In genomic region chr2:30221531-30221930, GRCh38 we compare ENCODE assay signal across 19 cellular contexts. TPM values are rescaled to one million over a fixed set of nuclear protein-coding genes. Genes with fewer than 3 reads are reported as not detected.
A peak's percentile ranks its signal among the peaks of the same experiment; 100 is the strongest.
DNase-seq lines count a peak whose midpoint lies in the region; ATAC-seq and TF ChIP-seq lines count a peak whose summit lies in the region.
"Had no signal": no experiment of that assay in that cellular context is flagged by ENCODE, and none has a peak within 500 bp of the region (broad histone marks: within the 10 kb centered on the region; RNA-seq: fewer than 3 reads in every experiment).

No MANE protein-coding gene starts in this region.

- in situ Hi-C loops in IMR-90 (cut with MboI; ENCODE audit: low sequenced_read_pairs), result loop anchor here (25.0 kb wide), 1 partner anchor 641 kb away; no protein-coding TSS in a partner anchor

- no peak overlapping the region for H2BK5ac ChIP-seq in IMR-90 (ENCODE audit: low read depth, low read length, poor library complexity, severe bottlenecking)

- no peaks in the 10 kb centered on the region for H3K9me3 ChIP-seq in CD4-positive, alpha-beta memory T cell (ENCODE audit: control insufficient read depth in 1 of 2, low read length in 2 of 2)
- H3K9me3 ChIP-seq in IMR-90 (ENCODE audit: control insufficient read depth, insufficient read depth, low read length), result no peaks in the 10 kb centered on the region
- no peaks in the 10 kb centered on the region for H3K9me3 ChIP-seq in neutrophil
- no peaks in the 10 kb centered on the region for H3K9me3 ChIP-seq in OCI-LY7 (ENCODE audit: low read length)
- H3K9me3 ChIP-seq: SJCRH30 had no signal

- no peak overlapping the region for H4K91ac ChIP-seq in IMR-90 (ENCODE audit: insufficient read depth, low read depth, low read length)

- H2BK20ac ChIP-seq in IMR-90 (ENCODE audit: low read depth, low read length), result no peak overlapping the region

- no peaks in the 10 kb centered on the region for H3K27me3 ChIP-seq in CD4-positive, alpha-beta memory T cell (ENCODE audit: insufficient read depth, low read length)
- no peaks in the 10 kb centered on the region; the same call in 1 of the 2 replicates for H3K27me3 ChIP-seq in IMR-90 (ENCODE audit: control insufficient read depth, insufficient read depth, low read length)
- H3K27me3 ChIP-seq in neutrophil, result no peaks in the 10 kb centered on the region

- no peaks in the 10 kb centered on the region for H4K20me1 ChIP-seq in IMR-90 (ENCODE audit: insufficient read depth, low read length)
- no peaks in the 10 kb centered on the region for H4K20me1 ChIP-seq in OCI-LY7 (ENCODE audit: insufficient read depth, low read length)

- H3K27ac Mint-ChIP-seq in CD4-positive, alpha-beta memory T cell, result peak overlapping the region in 1 of 7 donors; percentile 99

- no peak for TF ChIP-seq RAD21 in IMR-90 (IDR thresholded peaks at IDR 0.05; ENCODE audit: low read length)

- no peak overlapping the region for H3K18ac ChIP-seq in IMR-90 (ENCODE audit: low read depth, low read length)

- H3K9me2 ChIP-seq in OCI-LY7 (ENCODE audit: insufficient read depth, low read length), result no peaks in the 10 kb centered on the region

- no peak overlapping the region for H3K9ac ChIP-seq in IMR-90 (ENCODE audit: low read depth, low read length)
- H3K9ac ChIP-seq: GM23248, KMS-11 had no signal

- H2BK15ac ChIP-seq in IMR-90 (ENCODE audit: low read depth, low read length), result no peak overlapping the region

- peaks cover 10% of the 10 kb centered on the region for H3K9me1 ChIP-seq in IMR-90 (ENCODE audit: insufficient read depth, low read length)

- POLR2A ChIA-PET in CD4-positive, alpha-beta memory T cell (lab: Charles Lee; ENCODE audit: partially characterized antibody), result interaction anchor here (0.5 to 14.7 kb wide), 6 partner anchors 11 to 395 kb away, joined by 3 to 226 read pairs (median 29); partner anchors contain the start of gene LBH
- POLR2A ChIA-PET in IMR-90 (lab: Charles Lee; ENCODE audit: unreplicated experiment), result no interaction called here
- POLR2A ChIA-PET in OCI-LY7 (lab: Charles Lee), result interaction anchor here (0.6 to 1.5 kb wide), 3 partner anchors 12 to 70 kb away, joined by 3 to 5 read pairs (median 3); no protein-coding TSS in a partner anchor

- no peak for DNase-seq in CD4-positive, alpha-beta memory T cell
- DNase-seq in IMR-90, result no peak
- DNase-seq in epithelial cell of esophagus (ENCODE audit: low read depth), result peak; percentile 67
- DNase-seq in activated CD4-positive, alpha-beta T cell treated with anti-CD3 and anti-CD28 coated beads for 48 hours, result no peak
- no peak for DNase-seq in OCI-LY7 (ENCODE audit: low spot score)
- DNase-seq in cardiac septum (ENCODE audit: low spot score), result no peak
- DNase-seq: DND-41, GM23248, NCI-H1092, NCI-H146, NCI-H2081, NCI-H510A, NCI-H774, PC-3, SJCRH30 had no signal

- CTCF ChIA-PET in CD4-positive, alpha-beta memory T cell (lab: Charles Lee; ENCODE audit: partially characterized antibody), result interaction anchor here (0.8 to 2.5 kb wide), 7 partner anchors 13 to 490 kb away, joined by 3 to 16 read pairs (median 3); no protein-coding TSS in a partner anchor
- CTCF ChIA-PET in IMR-90 (lab: Yijun Ruan, JAX) (interaction anchor here (1.1 to 1.7 kb wide), 2 partner anchors 57 to 490 kb away, joined by 3 to 6 read pairs; no protein-coding TSS in a partner anchor), OCI-LY7 (lab: Charles Lee; ENCODE audit: unreplicated experiment) (interaction anchor here (0.6 kb wide), 1 partner anchor 106 kb away, joined by 5 read pairs; no protein-coding TSS in a partner anchor)

- H3K9me3 Mint-ChIP-seq in CD4-positive, alpha-beta memory T cell, result no peaks in the 10 kb centered on the region

- no peaks in the 10 kb centered on the region for H3K27me3 Mint-ChIP-seq in CD4-positive, alpha-beta memory T cell

- H2BK120ac ChIP-seq in IMR-90 (ENCODE audit: low read depth, low read length), result no peak overlapping the region

- peaks cover 41 to 57% (median 50%) of the 10 kb centered on the region in 4 donors for H3K4me1 Mint-ChIP-seq in CD4-positive, alpha-beta memory T cell

- H3K56ac ChIP-seq in IMR-90 (ENCODE audit: extremely low read depth, insufficient read depth, low read length), result no peak overlapping the region

- no peak overlapping the region for H3K4me3 Mint-ChIP-seq in CD4-positive, alpha-beta memory T cell

- no peaks in the 10 kb centered on the region for H3K79me2 ChIP-seq in OCI-LY7 (ENCODE audit: insufficient read depth, low read depth, low read length)

- no peak overlapping the region for H2AK5ac ChIP-seq in IMR-90 (ENCODE audit: low read depth, low read length)

- H2AFZ ChIP-seq in IMR-90 (replicated peaks; ENCODE audit: low read length, poor library complexity), result no peak overlapping the region
- no peak overlapping the region for H2AFZ ChIP-seq in OCI-LY7 (ENCODE audit: low read length)
- H2AFZ ChIP-seq: GM23248 had no signal

- no peak overlapping the region for H3K4me3 ChIP-seq in CD4-positive, alpha-beta memory T cell (ENCODE audit: low read length in 2 of 2)
- H3K4me3 ChIP-seq in IMR-90 (ENCODE audit: insufficient read depth, low read depth, low read length), result no peak overlapping the region
- H3K4me3 ChIP-seq in epithelial cell of esophagus (ENCODE audit: low read length), result no peak overlapping the region
- H3K4me3 ChIP-seq in neutrophil (ENCODE audit: low read depth in 1 of 2, low read length in 1 of 2), result no peak overlapping the region
- no peak overlapping the region for H3K4me3 ChIP-seq in OCI-LY7 (ENCODE audit: low read depth, low read length, poor library complexity, severe bottlenecking)
- H3K4me3 ChIP-seq: GM12878, GM23248, SJCRH30 had no signal

- 100% methylated on average over 1 of the region's 6 CpGs; no CpG with 5 or more reads in 1 of the 2 experiments for WGBS in IMR-90 (ENCODE audit: extremely low coverage in 2 of 2, insufficient read length in 1 of 2), 2 experiments

- no peak overlapping the region for H3K4ac ChIP-seq in IMR-90 (ENCODE audit: low read depth, low read length)

- peaks cover 0 to 2% of the 10 kb centered on the region in 2 donors for H3K36me3 Mint-ChIP-seq in CD4-positive, alpha-beta memory T cell

- no peak overlapping the region for H4K5ac ChIP-seq in IMR-90 (ENCODE audit: low read depth, low read length)

- no peak overlapping the region for H4K8ac ChIP-seq in IMR-90 (ENCODE audit: low read depth in 2 of 2, low read length in 2 of 2)

- H3K4me2 ChIP-seq in IMR-90 (ENCODE audit: low read depth, low read length) (no peak overlapping the region), OCI-LY7 (ENCODE audit: low read length) (no peak overlapping the region)
- H3K4me2 ChIP-seq: KMS-11 had no signal

- intact Hi-C loops in CD4-positive, alpha-beta memory T cell (cut with micrococcal nuclease), result no loop called here
- intact Hi-C loops in IMR-90 (cut with micrococcal nuclease), result no loop called here
- intact Hi-C loops in OCI-LY7 (cut with micrococcal nuclease; ENCODE audit: unreplicated experiment), result no loop called here
- intact Hi-C loops in cardiac septum (cut with DNase I), result no loop called here

- dilution Hi-C loops in IMR-90 (cut with HindIII; ENCODE audit: low sequenced_read_pairs, unreplicated experiment), result no loop called here

- no peaks in the 10 kb centered on the region for H3K36me3 ChIP-seq in CD4-positive, alpha-beta memory T cell (ENCODE audit: insufficient read depth, low read length)
- H3K36me3 ChIP-seq in IMR-90 (ENCODE audit: control insufficient read depth, insufficient read depth, low read length) (no peaks in the 10 kb centered on the region), neutrophil (no peaks in the 10 kb centered on the region), OCI-LY7 (ENCODE audit: insufficient read depth, low read length) (no peaks in the 10 kb centered on the region)
- H3K36me3 ChIP-seq: SJCRH30 had no signal

- BruUV-seq in IMR-90 (replicated peaks; lab: Mats Ljungman, UMichigan) (no TSS peak), OCI-LY7 (replicated peaks; lab: Mats Ljungman, UMichigan) (no TSS peak)

- H2AK9ac ChIP-seq in IMR-90 (replicated peaks; ENCODE audit: low read depth, low read length, poor library complexity), result peak overlapping the region; percentile 34

- no peak for TF ChIP-seq POLR2A in IMR-90 (IDR thresholded peaks at IDR 0.05; ENCODE audit: low read depth, low read length)

- no peak for TF ChIP-seq CTCF in IMR-90 (conservative IDR thresholded peaks at IDR 0.05; ENCODE audit: low read depth, low read length)
- no peak for TF ChIP-seq CTCF in epithelial cell of esophagus (IDR thresholded peaks at IDR 0.05; ENCODE audit: insufficient read depth, low read depth, low read length, missing control alignments)
- no peak for TF ChIP-seq CTCF in neutrophil (IDR thresholded peaks at IDR 0.05)
- TF ChIP-seq CTCF in OCI-LY7 (conservative IDR thresholded peaks at IDR 0.05; ENCODE audit: low read length), result no peak

- H3K14ac ChIP-seq in IMR-90 (replicated peaks; ENCODE audit: low read depth, low read length), result no peak overlapping the region

- H3K27ac ChIP-seq in CD4-positive, alpha-beta memory T cell (ENCODE audit: low read depth, low read length), result peak overlapping the region; percentile 95
- H3K27ac ChIP-seq in IMR-90 (ENCODE audit: insufficient read depth, low read length) (no peak overlapping the region), neutrophil (peak overlapping the region; percentile 85), OCI-LY7 (ENCODE audit: low read depth, low read length, poor library complexity, severe bottlenecking) (no peak overlapping the region)
- H3K27ac ChIP-seq: GM23248, KMS-11, SJCRH30 had no signal

- ATAC-seq in IMR-90 (ENCODE audit: low read depth), result no peak
- ATAC-seq: GM12878, HCT116, PC-3 had no signal

- peaks cover 49% of the 10 kb centered on the region for H3K4me1 ChIP-seq in CD4-positive, alpha-beta memory T cell (ENCODE audit: insufficient read depth, low read length)
- H3K4me1 ChIP-seq in IMR-90 (ENCODE audit: control insufficient read depth, insufficient read depth, low read length) (peaks cover 9% of the 10 kb centered on the region), neutrophil (ENCODE audit: control insufficient read depth in 1 of 2, insufficient read depth in 1 of 2, low read depth in 1 of 2, low read length in 1 of 2) (peaks cover 44 to 49% of the 10 kb centered on the region in 2 experiments), OCI-LY7 (ENCODE audit: insufficient read depth, low read length, poor library complexity, severe bottlenecking) (peaks cover 44% of the 10 kb centered on the region)

- H3K23ac ChIP-seq in IMR-90 (ENCODE audit: low read depth, low read length), result no peak overlapping the region

- peaks cover 5 to 6% of the 10 kb centered on the region in 2 experiments; a peak in 3 of 4 replicates for H3K79me1 ChIP-seq in IMR-90 (ENCODE audit: low read depth in 1 of 2, low read length in 2 of 2)

RNA-seq across cellular contexts. Expression of gene LBH, which starts 9.8 kb away (rescaled TPM):
- total RNA-seq in CD4-positive, alpha-beta memory T cell, result 100 to 1,000 TPM; 335 to 364 TPM
- 100 to 1,000 TPM; 119 to 136 TPM for polyA plus RNA-seq in CD4-positive, alpha-beta memory T cell
- total RNA-seq in IMR-90 (2012; rRNA removed) (155 and 158 TPM in 2 replicates), OCI-LY7 (2022) (3.0 and 3.8 TPM in 2 replicates), cardiac septum (208 TPM)
- polyA plus RNA-seq in IMR-90 (2012; rRNA removed), result 163 and 202 TPM in 2 replicates
- polyA plus RNA-seq in IMR-90 (2012; cell fraction: cytosol; rRNA removed), result 108 and 247 TPM in 2 replicates
- polyA plus RNA-seq in IMR-90 (2012; cell fraction: nucleus; rRNA removed; ENCODE audit: low replicate concordance), result 92.9 and 150 TPM in 2 replicates
- 0.75 and 3.7 TPM in 2 replicates for total RNA-seq in OCI-LY7 (2014; rRNA removed; shearing (Covaris generic))

Comparison
In these comparisons a context has a peak if more than half of its experiments do, and no peak if none do; other contexts are left out.
1. H3K27ac ChIP-seq: peak in CD4-positive, alpha-beta memory T cell (single experiment) and neutrophil (single experiment); none in IMR-90 (single experiment) and OCI-LY7 (single experiment).
2. RNA of gene LBH, which starts 9.8 kb away (total RNA-seq): 335 to 364 TPM in CD4-positive, alpha-beta memory T cell, 208 TPM in cardiac septum (single experiment) and 155 to 158 TPM in IMR-90; 0.75 to 3.8 TPM in OCI-LY7; every median in the first group is over 10 times any median in the second.